22 cellular contexts compared by ENCODE assay signal in the genomic region with DNA sequence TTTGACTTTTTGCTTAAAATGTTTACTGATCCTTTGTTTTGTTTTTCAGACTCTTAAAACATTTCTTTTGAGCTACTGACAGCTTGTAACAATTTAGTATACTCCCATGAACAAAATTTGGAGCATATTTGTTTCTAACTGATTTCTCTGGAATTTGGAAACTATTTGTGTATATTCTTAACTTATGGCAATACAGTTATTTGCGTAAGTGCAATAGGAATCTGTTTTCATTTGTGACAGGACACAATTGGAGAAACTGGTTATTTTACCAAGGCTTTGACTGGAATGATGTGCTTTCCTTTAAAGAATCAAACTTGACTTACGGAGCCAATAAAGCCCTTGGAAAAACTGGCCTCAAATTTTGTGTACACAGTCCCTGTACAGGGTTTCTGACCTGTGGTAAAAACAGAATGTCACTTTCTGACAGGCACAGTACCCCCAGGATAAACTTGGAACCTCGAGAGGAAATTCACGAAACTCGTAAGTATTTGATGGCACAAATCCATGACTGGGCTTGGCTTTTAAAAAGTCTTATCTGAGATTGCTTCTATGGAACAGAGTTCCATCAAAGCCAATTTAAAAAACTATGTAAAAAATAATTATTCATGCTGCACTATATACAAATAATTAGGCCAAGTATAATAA.
"Had no signal": no experiment of that assay in that cellular context is flagged by ENCODE, and none has a peak within 500 bp of the region (broad histone marks: within the 10 kb centered on the region; RNA-seq: fewer than 3 reads in every experiment).

No MANE protein-coding gene starts in this region.

- H3K27ac Mint-ChIP-seq: activated CD4-positive, alpha-beta memory T cell treated with anti-CD3 and anti-CD28 coated beads for 36 hours; activated CD8-positive, alpha-beta memory T cell treated with anti-CD3 and anti-CD28 coated beads, Interleukin-2, amount 10 ng/mL, durations not matched to agents 7 days and 5 days; activated T-helper 2 cell treated with anti-CD3 and anti-CD28 coated beads, Interferon-gamma antibody, Interleukin-2, Interleukin-4, amounts not matched to agents 10 μg/mL and 5 μg/mL and 100 μg/mL, durations not matched to agents 14 hours and 24 hours and 36 hours; type B pancreatic cell had no signal

- H3K36me3 ChIP-seq: adrenal gland had no signal

- H3K9me3 ChIP-seq: adrenal gland had no signal

- H3K27ac ChIP-seq: parathyroid adenoma had no signal

- H3K9ac ChIP-seq: parathyroid adenoma had no signal

- H3K4me1 Mint-ChIP-seq: activated CD8-positive, alpha-beta memory T cell treated with anti-CD3 and anti-CD28 coated beads, Interleukin-2, amount 10 ng/mL, durations not matched to agents 7 days and 5 days; central memory CD8-positive, alpha-beta T cell had no signal

- H3K36me3 Mint-ChIP-seq: activated CD4-positive, alpha-beta memory T cell treated with anti-CD3 and anti-CD28 coated beads for 36 hours; activated CD8-positive, alpha-beta memory T cell treated with anti-CD3 and anti-CD28 coated beads, Interleukin-2, amount 10 ng/mL, durations not matched to agents 7 days and 5 days; type B pancreatic cell had no signal

- H3K4me3 Mint-ChIP-seq: activated CD4-positive, alpha-beta memory T cell treated with anti-CD3 and anti-CD28 coated beads for 36 hours; activated CD8-positive, alpha-beta memory T cell treated with anti-CD3 and anti-CD28 coated beads, Interleukin-2, amount 10 ng/mL, durations not matched to agents 7 days and 5 days; central memory CD8-positive, alpha-beta T cell; neural crest cell; type B pancreatic cell had no signal

- H3K4me3 ChIP-seq: adrenal gland, lung had no signal

- H3K9me3 Mint-ChIP-seq: activated CD4-positive, alpha-beta memory T cell treated with anti-CD3 and anti-CD28 coated beads for 36 hours; activated T-helper 2 cell treated with anti-CD3 and anti-CD28 coated beads, Interferon-gamma antibody, Interleukin-2, Interleukin-4, amounts not matched to agents 10 μg/mL and 5 μg/mL and 100 μg/mL, durations not matched to agents 14 hours and 24 hours and 36 hours; central memory CD8-positive, alpha-beta T cell; neural crest cell; type B pancreatic cell had no signal

- H3K4me1 ChIP-seq: adrenal gland, parathyroid adenoma had no signal

- H3K27me3 ChIP-seq: adrenal gland had no signal

- DNase-seq: activated CD4-positive, alpha-beta memory T cell treated with anti-CD3 and anti-CD28 coated beads for 36 hours; activated CD4-positive, alpha-beta T cell treated with anti-CD3 and anti-CD28 coated beads for 1 hour; activated CD8-positive, alpha-beta memory T cell treated with anti-CD3 and anti-CD28 coated beads, Interleukin-2, amount 10 ng/mL, durations not matched to agents 7 days and 5 days; activated naive CD4-positive, alpha-beta T cell treated with anti-CD3 and anti-CD28 coated beads, Interleukin-2, amount 50 U/mL, for 16 hours; activated T-cell treated with anti-CD3 and anti-CD28 coated beads, Interleukin-2, amount 50 U/mL, for 1 hour; adrenal gland; effector CD8-positive, alpha-beta T cell; hypothalamus; midbrain; retina; SHP77; small intestine; stimulated activated CD4-positive, alpha-beta T cell treated with anti-CD3 and anti-CD28 coated beads, Interleukin-4, amount 100 ng/mL, for 4 hours; stimulated activated CD8-positive, alpha-beta memory T cell treated with anti-CD3 and anti-CD28 coated beads, Interleukin-4, amount 100 ng/mL, for 48 hours; stimulated activated naive CD4-positive, alpha-beta T cell treated with Interleukin-2 at 50 U/mL for 16 hours; substantia nigra had no signal

- H2AFZ ChIP-seq: parathyroid adenoma had no signal

- H3K27me3 Mint-ChIP-seq: activated CD4-positive, alpha-beta memory T cell treated with anti-CD3 and anti-CD28 coated beads for 36 hours; central memory CD8-positive, alpha-beta T cell; type B pancreatic cell had no signal
